ENCODE assay signal across 11 cellular contexts in the genomic region with DNA sequence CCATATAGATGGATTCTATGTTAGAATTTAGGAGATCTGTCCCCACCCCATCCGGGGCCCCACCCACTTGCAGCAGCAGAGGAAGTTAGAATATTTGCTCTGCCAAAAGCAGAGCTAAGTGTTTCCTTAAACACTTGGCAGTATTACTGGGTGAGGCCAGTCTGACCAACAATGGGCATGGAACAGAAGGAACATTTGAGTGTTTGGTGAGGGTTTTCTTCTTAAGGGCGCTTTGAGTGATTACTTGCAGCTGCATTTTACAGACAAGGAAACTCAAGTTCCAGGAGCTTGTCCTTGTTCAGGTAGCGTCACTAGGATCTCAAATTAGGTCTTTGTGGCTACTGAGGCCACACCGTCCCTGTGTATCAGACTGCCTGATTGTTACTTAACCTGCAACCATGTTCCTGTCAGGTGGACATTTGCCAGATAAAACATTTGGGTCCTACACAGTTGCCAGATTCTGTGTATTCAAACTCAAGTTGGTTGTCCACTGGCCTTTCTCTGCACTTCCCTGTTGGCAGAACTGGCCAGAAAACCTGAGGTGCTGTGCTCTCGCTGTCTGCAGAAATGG. TPM values are rescaled to one million over a fixed set of nuclear protein-coding genes. Genes with fewer than 3 reads are reported as not detected.
DNase-seq lines count a peak whose midpoint lies in the region; ATAC-seq, FAIRE-seq and TF ChIP-seq lines count a peak whose summit lies in the region.
"Had no signal": no experiment of that assay in that cellular context is flagged by ENCODE, and none has a peak within 500 bp of the region (broad histone marks: within the 10 kb centered on the region; RNA-seq: fewer than 3 reads in every experiment).

No MANE protein-coding gene starts in this region.

- TF ChIP-seq CTCF in liver (IDR thresholded peaks at IDR 0.05; ENCODE audit: low read depth, low read length, missing input control) (no peak), HepG2 (CRISPR knock-in tag; IDR thresholded peaks at IDR 0.05) (no peak), astrocyte of the spinal cord (IDR thresholded peaks at IDR 0.05; ENCODE audit: low read depth, low read length) (no peak), lower leg skin (IDR thresholded peaks at IDR 0.05) (no peak)

- H4K20me1 ChIP-seq in HepG2 (ENCODE audit: insufficient read depth, low read length), result no peaks in the 10 kb centered on the region

- DNase-seq in HepG2 (ENCODE audit: low spot score) (no peak), astrocyte of the spinal cord (ENCODE audit: low read depth, low spot score) (peak; percentile 9), lower leg skin (ENCODE audit: low spot score in 2 of 2) (peak; percentile 30 to 86), retina (no peak), SHP77 treated with DMSO at 0.1 percent for 48 hours (lab: John Stamatoyannopoulos, UW) (no peak)
- DNase-seq: activated effector memory CD4-positive, alpha-beta T cell treated with anti-CD3 and anti-CD28 coated beads, Interleukin-2, amount 50 U/mL, for 16 hours; IMR-90; NCI-H526 treated with DMSO at 0.1 percent for 48 hours had no signal

- TF ChIP-seq POLR2A in HepG2 (IDR thresholded peaks at IDR 0.05; ENCODE audit: insufficient read depth in 1 of 2, low read depth in 2 of 2, low read length in 2 of 2) (no peak), lower leg skin (IDR thresholded peaks at IDR 0.05) (no peak)

- in situ Hi-C loops in HepG2 (cut with HindIII; ENCODE audit: extremely low pct_ligation_motif_present, low pct_unique_long_range_greater_than_20kb), result no loop called here
- in situ Hi-C loops in astrocyte of the spinal cord (cut with HindIII; ENCODE audit: low sequenced_read_pairs), result no loop called here

- TF ChIP-seq EP300 in HepG2 (IDR thresholded peaks at IDR 0.05; ENCODE audit: low read depth in 2 of 2, low read length in 2 of 2), result no peak
- no peak for TF ChIP-seq EP300 in HepG2 (CRISPR knock-in tag; IDR thresholded peaks at IDR 0.05; ENCODE audit: borderline replicate concordance)

- no peak for ATAC-seq in HepG2
- ATAC-seq in HG03378 (IDR thresholded peaks at IDR 0.05; ENCODE audit: unreplicated experiment), result no peak
- ATAC-seq in GM21723 (IDR thresholded peaks at IDR 0.05; ENCODE audit: unreplicated experiment), result no peak

- H3K4me2 ChIP-seq in HepG2 (ENCODE audit: low read depth, low read length), result no peak overlapping the region

- POLR2A ChIA-PET in HepG2 (lab: Yijun Ruan, JAX), result no interaction called here

- CTCF ChIA-PET in HepG2 (lab: Yijun Ruan, JAX; ENCODE audit: low intra/inter-chr PET ratio, low total read pairs), result no interaction called here

- intact Hi-C loops in HepG2 (cut with micrococcal nuclease; ENCODE audit: unreplicated experiment), result no loop called here
- intact Hi-C loops in lower leg skin (cut with DNase I; ENCODE audit: low total_unique reads), result no loop called here

- FAIRE-seq in HepG2 (lab: Jason Lieb, UNC), result no peak

- BruUV-seq in HepG2 (replicated peaks; lab: Mats Ljungman, UMichigan), result no TSS peak

- no peaks in the 10 kb centered on the region for H3K9me3 ChIP-seq in liver (ENCODE audit: control insufficient read depth in 4 of 4, low read length in 3 of 4)
- no peaks in the 10 kb centered on the region for H3K9me3 ChIP-seq in HepG2 (ENCODE audit: low read length)

- H3K4me3 ChIP-seq in liver (ENCODE audit: low read depth in 1 of 3, low read length in 3 of 3), result no peak overlapping the region
- no peak overlapping the region for H3K4me3 ChIP-seq in HepG2 (replicated peaks in 1 of 3; ENCODE audit: insufficient read depth in 1 of 3, low read depth in 2 of 3, low read length in 3 of 3)
- no peak overlapping the region for H3K4me3 ChIP-seq in astrocyte of the spinal cord (ENCODE audit: low read depth, low read length)
- no peak overlapping the region for H3K4me3 ChIP-seq in lower leg skin (ENCODE audit: low read depth, poor library complexity, severe bottlenecking)

- H3K79me2 ChIP-seq in HepG2 (ENCODE audit: insufficient read depth, low read length), result no peaks in the 10 kb centered on the region

- H3K4me1 ChIP-seq in liver (ENCODE audit: control insufficient read depth in 4 of 4, insufficient read depth in 4 of 4, low read length in 3 of 4), result peaks cover 3 to 21% (median 10%) of the 10 kb centered on the region in 4 donors
- peaks cover 9% of the 10 kb centered on the region for H3K4me1 ChIP-seq in HepG2 (ENCODE audit: insufficient read depth, low read length)

- H3K27me3 ChIP-seq in liver (ENCODE audit: control insufficient read depth in 4 of 4, insufficient read depth in 4 of 4, low read length in 3 of 4) (no peaks in the 10 kb centered on the region), HepG2 (ENCODE audit: control insufficient read depth in 1 of 2, insufficient read depth in 2 of 2, low read length in 2 of 2) (no peaks in the 10 kb centered on the region)

- 45% methylated on average over 5 of the region's 5 CpGs for WGBS in liver
- 96% methylated on average over 5 of the region's 5 CpGs for WGBS in HepG2 (ENCODE audit: low lambda C conversion rate)
- 58 to 65% methylated on average over 5 of the region's 5 CpGs for WGBS in lower leg skin, 2 donors

- TF ChIP-seq RAD21 in liver (IDR thresholded peaks at IDR 0.05) (peak in 1 of 2 donors; percentile 5), HepG2 (CRISPR knock-in tag; IDR thresholded peaks at IDR 0.05) (no peak)

- H3K27ac ChIP-seq in liver (ENCODE audit: low read depth in 1 of 2, low read length in 2 of 2) (peak overlapping the region; percentile 11 to 13), HepG2 (ENCODE audit: extremely low read length, insufficient read depth, low read length) (no peak overlapping the region)

- no peak overlapping the region for H2AFZ ChIP-seq in HepG2 (ENCODE audit: low read length)

- H3K36me3 ChIP-seq in liver (ENCODE audit: control insufficient read depth in 4 of 4, insufficient read depth in 3 of 4, low read depth in 1 of 4, low read length in 3 of 4), result no peaks in the 10 kb centered on the region
- H3K36me3 ChIP-seq in HepG2 (replicated peaks in 1 of 2; ENCODE audit: control insufficient read depth in 1 of 2, insufficient read depth in 2 of 2, low read length in 2 of 2), result peaks cover 2 to 14% of the 10 kb centered on the region in 2 experiments; a peak in 2 of 5 replicates

- no peak overlapping the region for H3K9ac ChIP-seq in liver (ENCODE audit: low read depth in 1 of 2, low read length in 2 of 2)
- H3K9ac ChIP-seq in HepG2 (ENCODE audit: insufficient read depth, low read depth, low read length), result no peak overlapping the region

TF ChIP-seq in liver, 16 proteins besides CTCF, POLR2A, EP300 and RAD21 (continues in another document):
- TF ChIP-seq SP1 (IDR thresholded peaks at IDR 0.05), result peak; percentile 39
- TF ChIP-seq RXRA (IDR thresholded peaks at IDR 0.05), result peak in 1 of 2 donors; percentile 53

TF ChIP-seq in HepG2, 621 proteins besides CTCF, POLR2A, EP300 and RAD21 (continues in another document):
- no peak for TF ChIP-seq HIVEP1 (CRISPR knock-in tag; IDR thresholded peaks at IDR 0.05)
- TF ChIP-seq, protein P1, sequence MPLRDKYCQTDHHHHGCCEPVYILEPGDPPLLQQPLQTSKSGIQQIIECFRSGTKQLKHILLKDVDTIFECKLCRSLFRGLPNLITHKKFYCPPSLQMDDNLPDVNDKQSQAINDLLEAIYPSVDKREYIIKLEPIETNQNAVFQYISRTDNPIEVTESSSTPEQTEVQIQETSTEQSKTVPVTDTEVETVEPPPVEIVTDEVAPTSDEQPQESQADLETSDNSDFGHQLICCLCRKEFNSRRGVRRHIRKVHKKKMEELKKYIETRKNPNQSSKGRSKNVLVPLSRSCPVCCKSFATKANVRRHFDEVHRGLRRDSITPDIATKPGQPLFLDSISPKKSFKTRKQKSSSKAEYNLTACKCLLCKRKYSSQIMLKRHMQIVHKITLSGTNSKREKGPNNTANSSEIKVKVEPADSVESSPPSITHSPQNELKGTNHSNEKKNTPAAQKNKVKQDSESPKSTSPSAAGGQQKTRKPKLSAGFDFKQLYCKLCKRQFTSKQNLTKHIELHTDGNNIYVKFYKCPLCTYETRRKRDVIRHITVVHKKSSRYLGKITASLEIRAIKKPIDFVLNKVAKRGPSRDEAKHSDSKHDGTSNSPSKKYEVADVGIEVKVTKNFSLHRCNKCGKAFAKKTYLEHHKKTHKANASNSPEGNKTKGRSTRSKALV (CRISPR knock-in tag; IDR thresholded peaks at IDR 0.05), result no peak
- TF ChIP-seq, protein P2, sequence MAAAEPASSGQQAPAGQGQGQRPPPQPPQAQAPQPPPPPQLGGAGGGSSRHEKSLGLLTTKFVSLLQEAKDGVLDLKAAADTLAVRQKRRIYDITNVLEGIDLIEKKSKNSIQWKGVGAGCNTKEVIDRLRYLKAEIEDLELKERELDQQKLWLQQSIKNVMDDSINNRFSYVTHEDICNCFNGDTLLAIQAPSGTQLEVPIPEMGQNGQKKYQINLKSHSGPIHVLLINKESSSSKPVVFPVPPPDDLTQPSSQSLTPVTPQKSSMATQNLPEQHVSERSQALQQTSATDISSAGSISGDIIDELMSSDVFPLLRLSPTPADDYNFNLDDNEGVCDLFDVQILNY (CRISPR knock-in tag; conservative IDR thresholded peaks at IDR 0.05), result no peak
- no peak for TF ChIP-seq ZNF549 (CRISPR knock-in tag; IDR thresholded peaks at IDR 0.05)
- no peak for TF ChIP-seq ARID2 (CRISPR knock-in tag; IDR thresholded peaks at IDR 0.05; ENCODE audit: borderline replicate concordance)

RNA-seq across cellular contexts. Expression of gene SLC46A2, which starts 59.3 kb away (rescaled TPM):
- total RNA-seq in liver, result under 1 TPM in 1 of 2 donors, not detected in 1; 0.17 TPM
- polyA plus RNA-seq in liver, result under 1 TPM; 0.01 to 0.07 TPM
- not detected in 2 replicates for total RNA-seq in HepG2 (2016; rRNA removed; fragmentation: Illumina TruSeq; extraction: Trizol)
- not detected in 2 replicates for total RNA-seq in HepG2 (2016; cell fraction: cytosol; rRNA removed; fragmentation: Illumina TruSeq; extraction: Trizol; ENCODE audit: low read depth)
- total RNA-seq in HepG2 (2016; cell fraction: insoluble cytoplasmic fraction; rRNA removed; fragmentation: Illumina TruSeq; extraction: Trizol), result not detected in 2 replicates
- not detected in 2 replicates for total RNA-seq in HepG2 (2016; cell fraction: membrane; rRNA removed; fragmentation: Illumina TruSeq; extraction: Trizol)
- total RNA-seq in HepG2 (2016; cell fraction: nucleus; rRNA removed; fragmentation: Illumina TruSeq; extraction: Trizol), result not detected in 2 replicates
- polyA plus RNA-seq in HepG2 (2011; rRNA removed), result not detected in 2 replicates
- not detected in 2 replicates for polyA plus RNA-seq in HepG2 (2011; cell fraction: cytosol; rRNA removed)
- polyA plus RNA-seq in HepG2 (2011; cell fraction: nucleus; rRNA removed), result not detected in 2 replicates
- polyA plus RNA-seq in HepG2 (2012), result not detected in 2 replicates
- polyA plus RNA-seq in HepG2 (2016; cell fraction: cytosol; fragmentation: Illumina TruSeq; extraction: Trizol; ENCODE audit: low read depth), result not detected in 2 replicates
- polyA plus RNA-seq in HepG2 (2016; cell fraction: insoluble cytoplasmic fraction; fragmentation: Illumina TruSeq; extraction: Trizol; ENCODE audit: low read depth), result not detected in 2 replicates
- not detected in 2 replicates for polyA plus RNA-seq in HepG2 (2016; cell fraction: membrane; fragmentation: Illumina TruSeq; extraction: Trizol; ENCODE audit: low read depth)
- not detected in 2 replicates for polyA plus RNA-seq in HepG2 (2016; cell fraction: nucleus; fragmentation: Illumina TruSeq; extraction: Trizol; ENCODE audit: insufficient read depth, low read depth)
- polyA minus RNA-seq in HepG2 (2011; rRNA and poly(A)+ RNA removed; ENCODE audit: low replicate concordance), result not detected in 2 replicates
- polyA minus RNA-seq in HepG2 (2011; cell fraction: cytosol; rRNA and poly(A)+ RNA removed), result not detected in 2 replicates
- polyA minus RNA-seq in HepG2 (2011; cell fraction: nucleus; rRNA and poly(A)+ RNA removed), result not detected in 2 replicates
- 10 to 100 TPM; 49.5 to 95.9 (median 63.0) TPM for total RNA-seq in lower leg skin
- total RNA-seq: IMR-90 had no signal
- polyA plus RNA-seq: IMR-90 had no signal

Comparison
In these comparisons a context has a peak if more than half of its experiments do, and no peak if none do; other contexts are left out.
1. DNase-seq: peak in astrocyte of the spinal cord (single experiment) and lower leg skin (2 of 2); none in HepG2 (single experiment), retina (single experiment) and SHP77 treated with DMSO at 0.1 percent for 48 hours (single experiment).
2. RNA of gene SLC46A2, which starts 59.3 kb away (total RNA-seq): 49.5 to 95.9 TPM in lower leg skin; 0.17 TPM in liver and not detected in HepG2; every median in the first group is over 10 times any median in the second.